ENCODE assay signal across 8 cellular contexts in the genomic region with DNA sequence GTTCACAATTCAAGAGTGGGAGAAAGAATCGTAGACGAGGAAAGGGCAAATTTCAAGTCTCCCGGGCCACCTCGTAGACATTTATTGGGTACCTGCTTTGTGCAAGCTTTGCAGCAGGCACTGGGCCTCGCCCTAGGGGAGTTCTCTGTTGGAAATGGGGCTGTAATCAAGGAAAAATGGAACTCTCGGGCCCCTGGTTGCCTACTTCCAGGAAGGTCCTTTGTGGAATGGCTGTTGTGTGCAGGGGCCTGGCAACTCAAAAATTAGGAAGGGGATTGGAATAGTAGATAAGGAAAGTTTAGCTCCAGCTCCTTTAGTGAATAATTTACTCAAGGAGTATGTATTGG. TPM values are rescaled to one million over a fixed set of nuclear protein-coding genes. Genes with fewer than 3 reads are reported as not detected.
DNase-seq lines count a peak whose midpoint lies in the region; ATAC-seq and TF ChIP-seq lines count a peak whose summit lies in the region.

No MANE protein-coding gene starts in this region.

- no peak overlapping the region for H3K18ac ChIP-seq in H9 (ENCODE audit: insufficient read length, low read depth, low read length)

- intact Hi-C loops in right cardiac atrium (cut with DNase I): no loop called here

- no peak overlapping the region for H3K14ac ChIP-seq in H9 (ENCODE audit: insufficient read depth, low read length)

- no peak for DNase-seq in H9
- no peak for DNase-seq in activated CD4-positive, alpha-beta memory T cell treated with anti-CD3 and anti-CD28 coated beads, Interleukin-2, amount 10 ng/mL, durations not matched to agents 7 days and 5 days
- no peak for DNase-seq in right cardiac atrium
- no peak for DNase-seq in NCI-H774 (lab: John Stamatoyannopoulos, UW)
- no peak for DNase-seq in HuH-7.5 (ENCODE audit: low spot score)
- no peak for DNase-seq in NCI-H510A (lab: John Stamatoyannopoulos, UW)

- H2BK20ac ChIP-seq in H9 (ENCODE audit: low read depth, low read length, poor library complexity, severe bottlenecking): no peak overlapping the region

- no peak overlapping the region for H3T11ph ChIP-seq in H9 (ENCODE audit: low read length)

- H3K27ac ChIP-seq in H9 (ENCODE audit: insufficient read length, low read depth, low read length): no peak overlapping the region
- H3K27ac ChIP-seq in right cardiac atrium (ENCODE audit: low read length): no peak overlapping the region
- H3K27ac ChIP-seq in skin epidermis: peak overlapping the region in 20 of 21 experiments; percentile 36 to 97 (median 85)

- H3K4me1 Mint-ChIP-seq in H9: peaks cover 24 to 40% of the 10 kb centered on the region in 2 experiments
- H3K4me1 Mint-ChIP-seq in activated CD4-positive, alpha-beta memory T cell treated with anti-CD3 and anti-CD28 coated beads, Interleukin-2, amount 10 ng/mL, durations not matched to agents 7 days and 5 days: peaks cover 56% of the 10 kb centered on the region

- H3K79me1 ChIP-seq in H9 (ENCODE audit: insufficient read depth, low read depth, low read length, poor library complexity, severe bottlenecking): peaks cover 3% of the 10 kb centered on the region

- H3K4me1 ChIP-seq in H9 (ENCODE audit: insufficient read depth, low read length) (no peaks in the 10 kb centered on the region), right cardiac atrium (ENCODE audit: control insufficient read depth, insufficient read depth, low read length) (peaks cover 10% of the 10 kb centered on the region)

- H3K4me3 Mint-ChIP-seq in H9: peak overlapping the region; percentile 90 to 99
- peak overlapping the region; percentile 93 for H3K4me3 Mint-ChIP-seq in activated CD4-positive, alpha-beta memory T cell treated with anti-CD3 and anti-CD28 coated beads, Interleukin-2, amount 10 ng/mL, durations not matched to agents 7 days and 5 days

- no peak overlapping the region for H2BK15ac ChIP-seq in H9 (ENCODE audit: low read depth, low read length)

- peaks cover 13% of the 10 kb centered on the region for H3K23me2 ChIP-seq in H9 (ENCODE audit: insufficient read length, low read depth, low read length, poor library complexity, severe bottlenecking)

- H4K20me1 ChIP-seq in H9 (ENCODE audit: control insufficient read depth, insufficient read depth, insufficient read length): no peaks in the 10 kb centered on the region

- H4K8ac ChIP-seq in H9 (replicated peaks; ENCODE audit: insufficient read length, low read depth, low read length): no peak overlapping the region

- no CpG with 5 or more reads among the region's 6 CpGs for WGBS in H9 (ENCODE audit: extremely low coverage, insufficient read length, low lambda C conversion rate)
- WGBS in right cardiac atrium: 1% methylated on average over 6 of the region's 6 CpGs

- peak overlapping the region; percentile 48 for H3K4me3 ChIP-seq in right cardiac atrium (ENCODE audit: low read length)
- peak overlapping the region; percentile 53 to 95 (median 79) for H3K4me3 ChIP-seq in skin epidermis

- no peak overlapping the region for H2BK12ac ChIP-seq in H9 (ENCODE audit: insufficient read length, low read depth, low read length)

- H3K9ac ChIP-seq in H9 (ENCODE audit: extremely low read depth, insufficient read length, low read length): peak overlapping the region; percentile 70

- H3K9me3 Mint-ChIP-seq in H9: no peaks in the 10 kb centered on the region; a peak in 1 of 5 replicates
- no peaks in the 10 kb centered on the region for H3K9me3 Mint-ChIP-seq in activated CD4-positive, alpha-beta memory T cell treated with anti-CD3 and anti-CD28 coated beads, Interleukin-2, amount 10 ng/mL, durations not matched to agents 7 days and 5 days

- CTCF ChIA-PET in activated CD4-positive, alpha-beta memory T cell treated with anti-CD3 and anti-CD28 coated beads, Interleukin-2, amount 10 ng/mL, durations not matched to agents 7 days and 5 days (lab: Charles Lee): interaction anchor here (1.0 to 3.4 kb wide), 7 partner anchors 19 to 88 kb away, joined by 3 to 19 read pairs (median 12); a partner anchor contains a TSS

- H2AK5ac ChIP-seq in H9 (ENCODE audit: insufficient read length, low read length): no peak overlapping the region

- H3K79me2 ChIP-seq in H9 (ENCODE audit: insufficient read depth, low read length): peaks cover 6% of the 10 kb centered on the region; the same call in 1 of the 2 replicates

- H3K9me3 ChIP-seq in H9 (ENCODE audit: control insufficient read depth, low read depth, low read length): no peaks in the 10 kb centered on the region
- no peaks in the 10 kb centered on the region for H3K9me3 ChIP-seq in right cardiac atrium (ENCODE audit: control insufficient read depth, low read length)

- no peak overlapping the region for H4K91ac ChIP-seq in H9 (ENCODE audit: insufficient read length, low read depth, low read length)

- TF ChIP-seq CTCF in H9 (conservative IDR thresholded peaks at IDR 0.05): no peak

- H3K4me2 ChIP-seq in H9 (ENCODE audit: insufficient read depth, insufficient read length, low read length): peak overlapping the region; percentile 72

- no peak overlapping the region for H4K5ac ChIP-seq in H9 (ENCODE audit: insufficient read length, low read depth, low read length)

- peak overlapping the region; percentile 72 to 93 (median 92); a peak in 5 of 7 replicates for H3K27ac Mint-ChIP-seq in H9
- peak overlapping the region; percentile 88 for H3K27ac Mint-ChIP-seq in activated CD4-positive, alpha-beta memory T cell treated with anti-CD3 and anti-CD28 coated beads, Interleukin-2, amount 10 ng/mL, durations not matched to agents 7 days and 5 days

- H3K27me3 ChIP-seq in H9 (ENCODE audit: insufficient read depth, low read length) (no peaks in the 10 kb centered on the region), right cardiac atrium (ENCODE audit: control insufficient read depth, insufficient read depth) (no peaks in the 10 kb centered on the region)

- no peak overlapping the region for H2AFZ ChIP-seq in H9 (ENCODE audit: low read length)

- H2BK5ac ChIP-seq in H9 (ENCODE audit: insufficient read length, low read length): no peak overlapping the region

- ATAC-seq in right cardiac atrium: no peak
- no peak for ATAC-seq in HG03039 (IDR thresholded peaks at IDR 0.05; ENCODE audit: unreplicated experiment)

- POLR2A ChIA-PET in activated CD4-positive, alpha-beta memory T cell treated with anti-CD3 and anti-CD28 coated beads, Interleukin-2, amount 10 ng/mL, durations not matched to agents 7 days and 5 days (lab: Charles Lee): interaction anchor here (0.8 to 3.6 kb wide), 14 partner anchors 8 to 76 kb away, joined by 3 to 27 read pairs (median 4); a partner anchor contains a TSS

- H3K36me3 Mint-ChIP-seq in H9 (ENCODE audit: insufficient read depth in 1 of 3, low read depth in 3 of 3): peaks cover 17 to 29% (median 27%) of the 10 kb centered on the region in 3 experiments
- peaks cover 35% of the 10 kb centered on the region for H3K36me3 Mint-ChIP-seq in activated CD4-positive, alpha-beta memory T cell treated with anti-CD3 and anti-CD28 coated beads, Interleukin-2, amount 10 ng/mL, durations not matched to agents 7 days and 5 days (ENCODE audit: low read depth)

- H3K56ac ChIP-seq in H9 (ENCODE audit: insufficient read length, low read depth, low read length): no peak overlapping the region

- H3K23ac ChIP-seq in H9 (ENCODE audit: insufficient read length, low read depth, low read length): no peak overlapping the region

- H2BK120ac ChIP-seq in H9 (ENCODE audit: low read depth, low read length, poor library complexity, severe bottlenecking): no peak overlapping the region

- H3K27me3 Mint-ChIP-seq in H9 (ENCODE audit: low read depth): no peaks in the 10 kb centered on the region; the same call in none of the 2 replicates
- H3K27me3 Mint-ChIP-seq in activated CD4-positive, alpha-beta memory T cell treated with anti-CD3 and anti-CD28 coated beads, Interleukin-2, amount 10 ng/mL, durations not matched to agents 7 days and 5 days: no peaks in the 10 kb centered on the region

- no peak overlapping the region for H3K4ac ChIP-seq in H9 (ENCODE audit: low read depth, low read length)

RNA-seq across cellular contexts. Expression of a gene that starts 0.6 kb away (rescaled TPM):
- total RNA-seq in H9 (2021) (20.5 and 23.4 TPM in 2 replicates), right cardiac atrium (1 to 10 TPM; 5.4 to 7.3 (median 6.5) TPM)
- total RNA-seq in activated CD4-positive, alpha-beta memory T cell treated with anti-CD3 and anti-CD28 coated beads, Interleukin-2, amount 10 ng/mL, durations not matched to agents 7 days and 5 days: 10 to 100 TPM; 21.5 to 21.7 TPM
- 3.3 TPM for polyA plus RNA-seq in right cardiac atrium

RNA-seq across cellular contexts. Expression of a gene that starts 3.2 kb away (rescaled TPM):
- total RNA-seq in H9 (2021) (32.3 and 33.2 TPM in 2 replicates), right cardiac atrium (10 to 100 TPM; 14.6 to 19.9 (median 17.8) TPM)
- 10 to 100 TPM; 54.1 to 59.8 TPM for total RNA-seq in activated CD4-positive, alpha-beta memory T cell treated with anti-CD3 and anti-CD28 coated beads, Interleukin-2, amount 10 ng/mL, durations not matched to agents 7 days and 5 days
- polyA plus RNA-seq in right cardiac atrium: 21.6 TPM

RNA-seq across cellular contexts. Expression of a gene that starts 21.7 kb away (rescaled TPM):
- 52.4 and 53.7 TPM in 2 replicates for total RNA-seq in H9 (2021)
- total RNA-seq in activated CD4-positive, alpha-beta memory T cell treated with anti-CD3 and anti-CD28 coated beads, Interleukin-2, amount 10 ng/mL, durations not matched to agents 7 days and 5 days: 10 to 100 TPM; 48.9 to 50.7 TPM
- total RNA-seq in right cardiac atrium: 10 to 100 TPM; 32.0 to 37.3 (median 34.9) TPM
- 46.5 TPM for polyA plus RNA-seq in right cardiac atrium

RNA-seq across cellular contexts. Expression of a gene that starts 34.2 kb away (rescaled TPM):
- 120 and 126 TPM in 2 replicates for total RNA-seq in H9 (2021)
- total RNA-seq in activated CD4-positive, alpha-beta memory T cell treated with anti-CD3 and anti-CD28 coated beads, Interleukin-2, amount 10 ng/mL, durations not matched to agents 7 days and 5 days: 10 to 100 TPM; 46.9 to 52.6 TPM
- total RNA-seq in right cardiac atrium: 10 to 100 TPM; 33.3 to 58.1 (median 48.1) TPM
- 39.1 TPM for polyA plus RNA-seq in right cardiac atrium

RNA-seq across cellular contexts. Expression of a gene that starts 48.3 kb away (rescaled TPM):
- 54.0 and 56.0 TPM in 2 replicates for total RNA-seq in H9 (2021)
- total RNA-seq in activated CD4-positive, alpha-beta memory T cell treated with anti-CD3 and anti-CD28 coated beads, Interleukin-2, amount 10 ng/mL, durations not matched to agents 7 days and 5 days: 10 to 100 TPM; 86.5 to 88.8 TPM
- 10 to 100 TPM; 36.4 to 42.7 (median 39.6) TPM for total RNA-seq in right cardiac atrium
- polyA plus RNA-seq in right cardiac atrium: 28.6 TPM

Comparison
In these comparisons a context has a peak if more than half of its experiments do, and no peak if none do; other contexts are left out.
1. H3K27ac ChIP-seq: peak in skin epidermis (20 of 21); none in H9 (single experiment) and right cardiac atrium (single experiment).